In genomic region chr20:23391707-23392310, GRCh38 we compare ENCODE assay signal across 22 cellular contexts. TPM values are rescaled to one million over a fixed set of nuclear protein-coding genes. Genes with fewer than 3 reads are reported as not detected.
"Had no signal": no experiment of that assay in that cellular context is flagged by ENCODE, and none has a peak within 500 bp of the region (broad histone marks: within the 10 kb centered on the region; RNA-seq: fewer than 3 reads in every experiment).

No MANE protein-coding gene starts in this region.

- H3K4me1 ChIP-seq: left lung, spleen had no signal

- H3K27me3 Mint-ChIP-seq: activated naive CD8-positive, alpha-beta T cell; memory B cell; stimulated activated naive B cell treated with anti-CD40 and anti-IgM and Interleukin-4, amounts not matched to agents 10 μg/mL and 1 μg/mL and 100 μg/mL, for 72 hours; T-helper 17 cell had no signal

- H3K4me3 ChIP-seq: left lung, spleen, transverse colon had no signal

- H3K27me3 ChIP-seq: brain microvascular endothelial cell, left lung, spleen, transverse colon had no signal

- DNase-seq: activated CD4-positive, alpha-beta T cell treated with anti-CD3 and anti-CD28 coated beads, Interleukin-2, amount 50 U/mL, for 4 hours; activated gamma-delta T cell; activated T-cell treated with anti-CD3 and anti-CD28 coated beads, Interleukin-2, amount 50 U/mL, for 48 hours; amygdala; brain microvascular endothelial cell; cerebellar nuclear complex; dermis blood vessel endothelial cell; erythroblast; left lung; nephron progenitor cell; spleen; stimulated activated CD4-positive, alpha-beta T cell treated with anti-CD3 and anti-CD28 coated beads, Interleukin-1b, Interleukin-23, amount 100 ng/mL, for 48 hours; stimulated activated naive B cell treated with anti-CD40 and anti-IgM and Interleukin-4, amounts not matched to agents 10 μg/mL and 1 μg/mL and 100 μg/mL, for 72 hours; substantia nigra; T-helper 17 cell; transverse colon had no signal

- H3K27ac ChIP-seq: brain microvascular endothelial cell, left lung, spleen, transverse colon had no signal

- H3K9me3 ChIP-seq: left lung, spleen, transverse colon had no signal

- H3K4me3 Mint-ChIP-seq: activated naive CD8-positive, alpha-beta T cell; memory B cell; nephron progenitor cell; stimulated activated naive B cell treated with anti-CD40 and anti-IgM and Interleukin-4, amounts not matched to agents 10 μg/mL and 1 μg/mL and 100 μg/mL, for 72 hours; T-helper 17 cell had no signal

- H3K4me1 Mint-ChIP-seq: nephron progenitor cell had no signal

- H3K27ac Mint-ChIP-seq: activated naive CD8-positive, alpha-beta T cell; memory B cell; nephron progenitor cell; stimulated activated naive B cell treated with anti-CD40 and anti-IgM and Interleukin-4, amounts not matched to agents 10 μg/mL and 1 μg/mL and 100 μg/mL, for 72 hours had no signal

- H3K9me3 Mint-ChIP-seq: memory B cell; nephron progenitor cell; stimulated activated naive B cell treated with anti-CD40 and anti-IgM and Interleukin-4, amounts not matched to agents 10 μg/mL and 1 μg/mL and 100 μg/mL, for 72 hours had no signal

RNA-seq across cellular contexts. Expression of gene CSTL1, which starts 47.7 kb away (rescaled TPM):
- total RNA-seq: dermis blood vessel endothelial cell, glomerular endothelial cell, left lung, osteoblast, pulmonary artery endothelial cell, sciatic nerve, spleen, T-helper 17 cell, transverse colon had no signal
- polyA plus RNA-seq: spleen had no signal
